Comparison of ENCODE assay signal across 1 cellular context in genomic region chr9:105232207-105232606, GRCh38.
TF ChIP-seq lines count a peak whose summit lies in the region.

No MANE protein-coding gene starts in this region.

TF ChIP-seq in endothelial cell of umbilical vein, 7 proteins besides CTCF, POLR2A, EP300 and RAD21:
- no peak for TF ChIP-seq GATA2 (IDR thresholded peaks at IDR 0.05; ENCODE audit: insufficient read depth, insufficient read length, low read depth, low read length)
- TF ChIP-seq JUN (IDR thresholded peaks at IDR 0.05; ENCODE audit: borderline replicate concordance, insufficient read depth, insufficient read length, low read depth) = no peak
- TF ChIP-seq FOS (IDR thresholded peaks at IDR 0.05; ENCODE audit: borderline replicate concordance, insufficient read depth, low read length) = no peak
- no peak for TF ChIP-seq MYC (IDR thresholded peaks at IDR 0.05; ENCODE audit: low read depth, low read length)
- no peak for TF ChIP-seq MAX (IDR thresholded peaks at IDR 0.05; ENCODE audit: insufficient read depth, insufficient read length)
